38 cellular contexts compared by ENCODE assay signal in genomic region chr9:117187498-117187897, GRCh38.
"Had no signal": no experiment of that assay in that cellular context is flagged by ENCODE, and none has a peak within 500 bp of the region (broad histone marks: within the 10 kb centered on the region; RNA-seq: fewer than 3 reads in every experiment).

No MANE protein-coding gene starts in this region.

- H3K9me3 ChIP-seq: adrenal gland, body of pancreas had no signal

- H3K4me1 ChIP-seq: adrenal gland, body of pancreas had no signal

- H3K27ac Mint-ChIP-seq: activated B cell treated with CpG ODN at 0.5 μM for 24 hours; activated CD4-positive, alpha-beta memory T cell treated with anti-CD3 and anti-CD28 coated beads for 36 hours; activated CD4-positive, alpha-beta T cell treated with anti-CD3 and anti-CD28 coated beads, Interleukin-2, amount 10 ng/mL, durations not matched to agents 7 days and 5 days; activated CD8-positive, alpha-beta T cell treated with anti-CD3 and anti-CD28 coated beads for 36 hours; activated naive CD4-positive, alpha-beta T cell treated with anti-CD3 and anti-CD28 coated beads for 36 hours; activated naive CD4-positive, alpha-beta T cell treated with anti-CD3 and anti-CD28 coated beads, Interleukin-2, amount 50 U/mL, for 72 hours; activated naive CD8-positive, alpha-beta T cell treated with anti-CD3 and anti-CD28 coated beads for 36 hours; activated T-cell treated with anti-CD3 and anti-CD28 coated beads, Interleukin-2, amount 50 U/mL, for 72 hours; activated T-helper 1 cell treated with anti-CD3 and anti-CD28 coated beads, Interleukin-12 subunit alpha, Interleukin-12 subunit beta, Interleukin-2, Interleukin-4 antibody, amounts not matched to agents 30 ng/mL and 10 ng/mL and 1 ng/mL, durations not matched to agents 14 hours and 24 hours and 36 hours; activated T-helper 17 cell treated with anti-CD3 and anti-CD28 coated beads, Interleukin-2, amount 50 U/mL, for 72 hours; T-helper 1 cell treated with Interleukin-12 subunit alpha and Interleukin-12 subunit beta and Interleukin-4 antibody, amounts not matched to agents 30 μg/mL and 1 μg/mL, for 36 hours; T-helper 2 cell treated with Interferon-gamma antibody and Interleukin-4, amounts not matched to agents 5 μg/mL and 100 μg/mL, for 36 hours had no signal

- H3K9me3 Mint-ChIP-seq: activated B cell treated with CpG ODN at 0.5 μM for 24 hours; activated CD4-positive, alpha-beta memory T cell treated with anti-CD3 and anti-CD28 coated beads for 36 hours; activated CD4-positive, alpha-beta T cell treated with anti-CD3 and anti-CD28 coated beads, Interleukin-2, amount 10 ng/mL, durations not matched to agents 7 days and 5 days; activated CD8-positive, alpha-beta T cell treated with anti-CD3 and anti-CD28 coated beads for 36 hours; activated naive CD4-positive, alpha-beta T cell treated with anti-CD3 and anti-CD28 coated beads for 36 hours; activated naive CD8-positive, alpha-beta T cell treated with anti-CD3 and anti-CD28 coated beads for 36 hours; activated T-helper 1 cell treated with anti-CD3 and anti-CD28 coated beads, Interleukin-12 subunit alpha, Interleukin-12 subunit beta, Interleukin-2, Interleukin-4 antibody, amounts not matched to agents 30 ng/mL and 10 ng/mL and 1 ng/mL, durations not matched to agents 14 hours and 24 hours and 36 hours; T-helper 1 cell treated with Interleukin-12 subunit alpha and Interleukin-12 subunit beta and Interleukin-4 antibody, amounts not matched to agents 30 μg/mL and 1 μg/mL, for 36 hours; T-helper 2 cell treated with Interferon-gamma antibody and Interleukin-4, amounts not matched to agents 5 μg/mL and 100 μg/mL, for 36 hours had no signal

- H3K27me3 ChIP-seq: adrenal gland, body of pancreas, brain microvascular endothelial cell, cardiac muscle cell had no signal

- FAIRE-seq: astrocyte, bronchial epithelial cell, TTC549 had no signal

- H3K4me3 Mint-ChIP-seq: activated B cell treated with CpG ODN at 0.5 μM for 24 hours; activated CD4-positive, alpha-beta memory T cell treated with anti-CD3 and anti-CD28 coated beads for 36 hours; activated CD4-positive, alpha-beta T cell treated with anti-CD3 and anti-CD28 coated beads, Interleukin-2, amount 10 ng/mL, durations not matched to agents 7 days and 5 days; activated CD8-positive, alpha-beta T cell treated with anti-CD3 and anti-CD28 coated beads for 36 hours; activated naive CD4-positive, alpha-beta T cell treated with anti-CD3 and anti-CD28 coated beads for 36 hours; activated naive CD8-positive, alpha-beta T cell treated with anti-CD3 and anti-CD28 coated beads for 36 hours; activated T-cell treated with anti-CD3 and anti-CD28 coated beads, Interleukin-2, amount 50 U/mL, for 4 hours; activated T-cell treated with anti-CD3 and anti-CD28 coated beads, Interleukin-2, amount 50 U/mL, for 72 hours; activated T-helper 1 cell treated with anti-CD3 and anti-CD28 coated beads, Interleukin-12 subunit alpha, Interleukin-12 subunit beta, Interleukin-2, Interleukin-4 antibody, amounts not matched to agents 30 ng/mL and 10 ng/mL and 1 ng/mL, durations not matched to agents 14 hours and 24 hours and 36 hours; activated T-helper 17 cell treated with anti-CD3 and anti-CD28 coated beads, Interleukin-2, amount 50 U/mL, for 72 hours; central memory CD8-positive, alpha-beta T cell; T-helper 1 cell treated with Interleukin-12 subunit alpha and Interleukin-12 subunit beta and Interleukin-4 antibody, amounts not matched to agents 30 μg/mL and 1 μg/mL, for 36 hours; T-helper 2 cell treated with Interferon-gamma antibody and Interleukin-4, amounts not matched to agents 5 μg/mL and 100 μg/mL, for 36 hours had no signal

- H3K36me3 Mint-ChIP-seq: activated CD4-positive, alpha-beta memory T cell treated with anti-CD3 and anti-CD28 coated beads for 36 hours; activated naive CD4-positive, alpha-beta T cell treated with anti-CD3 and anti-CD28 coated beads, Interleukin-2, amount 50 U/mL, for 72 hours; activated naive CD8-positive, alpha-beta T cell treated with anti-CD3 and anti-CD28 coated beads for 36 hours had no signal

- H3K4me3 ChIP-seq: adrenal gland, body of pancreas, cardiac muscle cell had no signal

- H3K4me1 Mint-ChIP-seq: activated B cell treated with CpG ODN at 0.5 μM for 24 hours; activated CD4-positive, alpha-beta T cell treated with anti-CD3 and anti-CD28 coated beads, Interleukin-2, amount 10 ng/mL, durations not matched to agents 7 days and 5 days; activated naive CD8-positive, alpha-beta T cell treated with anti-CD3 and anti-CD28 coated beads for 36 hours; activated T-helper 17 cell treated with anti-CD3 and anti-CD28 coated beads, Interleukin-2, amount 50 U/mL, for 72 hours; central memory CD8-positive, alpha-beta T cell had no signal

- H3K27me3 Mint-ChIP-seq: activated B cell treated with CpG ODN at 0.5 μM for 24 hours; activated CD4-positive, alpha-beta memory T cell treated with anti-CD3 and anti-CD28 coated beads for 36 hours; activated CD4-positive, alpha-beta T cell treated with anti-CD3 and anti-CD28 coated beads, Interleukin-2, amount 10 ng/mL, durations not matched to agents 7 days and 5 days; activated CD8-positive, alpha-beta T cell treated with anti-CD3 and anti-CD28 coated beads for 36 hours; activated naive CD8-positive, alpha-beta T cell treated with anti-CD3 and anti-CD28 coated beads for 36 hours; activated T-helper 17 cell treated with anti-CD3 and anti-CD28 coated beads, Interleukin-2, amount 50 U/mL, for 72 hours; central memory CD8-positive, alpha-beta T cell had no signal

- DNase-seq: activated B cell treated with CpG ODN at 0.5 μM for 24 hours; activated CD4-positive, alpha-beta memory T cell treated with anti-CD3 and anti-CD28 coated beads for 36 hours; activated CD4-positive, alpha-beta T cell treated with anti-CD3 and anti-CD28 coated beads for 4 hours; activated CD4-positive, alpha-beta T cell treated with anti-CD3 and anti-CD28 coated beads, Interleukin-2, amount 10 ng/mL, durations not matched to agents 7 days and 5 days; activated CD4-positive, alpha-beta T cell treated with anti-CD3 and anti-CD28 coated beads, Interleukin-2, amount 50 U/mL, for 4 hours; activated CD4-positive, CD25-positive, alpha-beta regulatory T cell treated with anti-CD3 and anti-CD28 coated beads, Interleukin-2, amount 50 U/mL, for 72 hours; activated CD8-positive, alpha-beta memory T cell treated with anti-CD3 and anti-CD28 coated beads, Interleukin-2, amount 50 U/mL, for 4 hours; activated CD8-positive, alpha-beta T cell treated with anti-CD3 and anti-CD28 coated beads for 36 hours; activated effector memory CD4-positive, alpha-beta T cell treated with anti-CD3 and anti-CD28 coated beads, Interleukin-2, amount 50 U/mL, for 16 hours; activated gamma-delta T cell treated with Interleukin-2 at 50 U/mL for 16 hours; activated naive CD4-positive, alpha-beta T cell; activated naive CD4-positive, alpha-beta T cell treated with anti-CD3 and anti-CD28 coated beads for 36 hours; activated naive CD4-positive, alpha-beta T cell treated with anti-CD3 and anti-CD28 coated beads, Interleukin-2, amount 50 U/mL, for 16 hours; activated naive CD8-positive, alpha-beta T cell treated with anti-CD3 and anti-CD28 coated beads for 36 hours; activated T-cell treated with anti-CD3 and anti-CD28 coated beads for 4 hours; activated T-cell treated with anti-CD3 and anti-CD28 coated beads, Interleukin-2, amount 50 U/mL, for 1 hour; activated T-cell treated with anti-CD3 and anti-CD28 coated beads, Interleukin-2, amount 50 U/mL, for 4 hours; activated T-cell treated with anti-CD3 and anti-CD28 coated beads, Interleukin-2, amount 50 U/mL, for 72 hours; adrenal gland; amniotic stem cell; aorta; body of pancreas; brain microvascular endothelial cell; caudate nucleus; cerebellar nuclear complex; T-helper 1 cell; T-helper 2 cell; T-helper 9 cell had no signal

- H3K36me3 ChIP-seq: adrenal gland, brain microvascular endothelial cell, cardiac muscle cell had no signal
